In the genomic region with DNA sequence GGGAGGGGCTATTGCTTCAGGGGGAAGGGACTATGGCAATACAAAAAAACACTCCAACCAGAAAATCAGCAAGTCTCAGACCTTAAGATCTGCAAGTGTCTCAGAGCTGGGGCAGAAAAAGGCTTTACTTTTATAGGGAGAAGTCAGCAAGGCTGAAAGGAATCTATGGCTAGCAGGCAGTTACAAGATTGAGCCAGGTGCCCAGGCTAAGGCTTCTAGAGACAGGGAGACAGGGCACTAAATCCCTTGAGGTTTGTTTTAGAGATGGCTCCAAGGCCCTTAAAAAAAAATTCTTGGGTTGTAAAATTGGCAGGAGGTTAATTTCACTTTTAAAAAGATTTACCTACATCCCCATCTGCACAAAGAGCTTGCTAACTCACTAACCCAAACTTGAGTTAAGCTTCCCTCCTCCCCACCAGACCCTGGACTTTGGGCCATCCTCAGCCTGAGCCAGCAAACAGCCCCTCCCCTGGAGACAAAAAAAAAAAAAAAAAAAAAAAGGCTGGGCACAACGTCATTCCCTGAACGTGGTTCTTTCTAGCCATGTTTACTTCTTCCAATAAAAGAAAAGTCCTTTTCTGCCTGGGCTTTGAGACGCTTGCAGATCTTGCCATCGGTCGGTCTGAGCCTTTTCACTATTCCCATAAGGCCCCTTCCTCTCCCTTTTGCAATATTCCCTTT, we compare ENCODE assay signal across 1 cellular context.
A peak's percentile ranks its signal among the peaks of the same experiment; 100 is the strongest.
TF ChIP-seq lines count a peak whose summit lies in the region.

No MANE protein-coding gene starts in this region.

TF ChIP-seq in HepG2, 621 proteins besides CTCF, POLR2A, EP300 and RAD21 (continued from another document):
- TF ChIP-seq ARNTL (CRISPR knock-in tag; IDR thresholded peaks at IDR 0.05) (no peak), MEIS1 (CRISPR knock-in tag; IDR thresholded peaks at IDR 0.05; ENCODE audit: borderline replicate concordance) (no peak), UBTF (CRISPR knock-in tag; IDR thresholded peaks at IDR 0.05) (no peak), ZSCAN9 (CRISPR knock-in tag; IDR thresholded peaks at IDR 0.05; ENCODE audit: borderline replicate concordance) (0 out of 2 replicates have a peak, but pooled peaks have one; percentile 14), ZNF816 (CRISPR knock-in tag; IDR thresholded peaks at IDR 0.05; ENCODE audit: borderline replicate concordance) (no peak), IRX3 (CRISPR knock-in tag; IDR thresholded peaks at IDR 0.05; ENCODE audit: borderline replicate concordance, low read depth) (no peak)
TF ChIP-seq in HepG2: peak in this region for 20.
